1 cellular context compared by ENCODE assay signal in the genomic region with DNA sequence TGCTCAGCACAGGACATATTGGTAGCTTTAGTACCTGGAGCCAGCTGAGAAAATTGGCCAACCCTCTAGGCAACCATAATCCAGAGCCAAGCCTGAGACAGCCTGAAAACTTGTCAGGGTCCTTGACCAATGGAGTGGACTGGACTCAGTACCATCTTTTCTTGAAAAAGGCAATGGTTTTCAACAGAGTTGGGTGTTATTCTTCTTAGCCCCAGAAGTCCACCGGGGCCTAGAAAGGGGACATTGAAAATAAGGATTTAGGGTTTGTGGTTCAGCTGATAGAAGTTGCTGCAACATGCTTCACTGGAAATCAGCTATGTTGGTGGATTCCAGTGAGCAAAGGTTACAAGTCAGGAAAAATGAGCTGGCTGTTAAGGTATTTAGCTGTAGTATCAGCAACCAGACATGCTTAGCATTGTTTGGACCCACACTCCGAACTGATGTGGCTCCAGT.
TF ChIP-seq lines count a peak whose summit lies in the region.

No MANE protein-coding gene starts in this region.

TF ChIP-seq in IMR-90, 13 proteins besides CTCF, POLR2A, EP300 and RAD21 (continued from another document):
- TF ChIP-seq USF2 (IDR thresholded peaks at IDR 0.05; ENCODE audit: low read depth, low read length) (no peak), CEBPB (IDR thresholded peaks at IDR 0.05; ENCODE audit: low read depth, low read length) (no peak), MXI1 (IDR thresholded peaks at IDR 0.05; ENCODE audit: borderline replicate concordance, low read depth, low read length) (no peak), ELK1 (IDR thresholded peaks at IDR 0.05; ENCODE audit: borderline replicate concordance, low read depth, low read length) (no peak)
TF ChIP-seq in IMR-90: peak in this region for 0.
